In the genomic region with DNA sequence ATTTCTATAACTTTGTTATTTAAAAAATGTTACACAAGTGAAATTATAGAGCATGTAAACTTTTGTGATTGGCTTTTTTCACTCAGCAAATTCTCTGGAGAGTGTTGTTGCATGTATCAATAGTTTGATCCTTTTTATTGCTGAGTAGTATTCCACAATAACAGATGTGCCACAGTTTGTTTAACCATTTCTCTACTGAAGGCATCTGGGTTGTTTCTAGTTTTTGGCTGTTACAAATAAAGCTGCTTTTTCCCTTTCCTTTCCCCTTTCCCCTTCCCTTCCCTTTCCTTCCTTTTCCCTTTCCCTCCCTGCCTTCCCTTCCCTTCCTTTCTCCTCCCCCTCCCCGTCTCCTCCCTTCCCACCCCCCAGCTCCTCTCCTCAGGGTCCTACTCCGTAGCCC, we compare ENCODE assay signal across 4 cellular contexts.
A peak's percentile ranks its signal among the peaks of the same experiment; 100 is the strongest.
TF ChIP-seq lines count a peak whose summit lies in the region.

No MANE protein-coding gene starts in this region.

TF ChIP-seq in SK-N-SH treated with all-trans-retinoic acid at 6 μM for 48 hours, 23 proteins besides CTCF, POLR2A, EP300 and RAD21:
- TF ChIP-seq ESRRG (CRISPR knock-in tag; IDR thresholded peaks at IDR 0.05) (no peak), ZNF8 (CRISPR knock-in tag; IDR thresholded peaks at IDR 0.05) (peak; percentile 69)
TF ChIP-seq in SK-N-SH treated with all-trans-retinoic acid at 6 μM for 48 hours: peak in this region for 1.

TF ChIP-seq in SK-N-SH, 30 proteins besides CTCF, POLR2A, EP300 and RAD21 (continues in another document):
- TF ChIP-seq TCF12 (IDR thresholded peaks at IDR 0.05), result no peak
- TF ChIP-seq RXRA (IDR thresholded peaks at IDR 0.05; ENCODE audit: borderline replicate concordance, low read depth), result no peak
- TF ChIP-seq, protein P1, sequence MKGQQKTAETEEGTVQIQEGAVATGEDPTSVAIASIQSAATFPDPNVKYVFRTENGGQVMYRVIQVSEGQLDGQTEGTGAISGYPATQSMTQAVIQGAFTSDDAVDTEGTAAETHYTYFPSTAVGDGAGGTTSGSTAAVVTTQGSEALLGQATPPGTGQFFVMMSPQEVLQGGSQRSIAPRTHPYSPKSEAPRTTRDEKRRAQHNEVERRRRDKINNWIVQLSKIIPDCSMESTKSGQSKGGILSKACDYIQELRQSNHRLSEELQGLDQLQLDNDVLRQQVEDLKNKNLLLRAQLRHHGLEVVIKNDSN (IDR thresholded peaks at IDR 0.05; ENCODE audit: borderline replicate concordance, low read depth), result no peak
- TF ChIP-seq MEF2A (IDR thresholded peaks at IDR 0.05; ENCODE audit: borderline replicate concordance, low read depth), result no peak
- TF ChIP-seq, protein P2, sequence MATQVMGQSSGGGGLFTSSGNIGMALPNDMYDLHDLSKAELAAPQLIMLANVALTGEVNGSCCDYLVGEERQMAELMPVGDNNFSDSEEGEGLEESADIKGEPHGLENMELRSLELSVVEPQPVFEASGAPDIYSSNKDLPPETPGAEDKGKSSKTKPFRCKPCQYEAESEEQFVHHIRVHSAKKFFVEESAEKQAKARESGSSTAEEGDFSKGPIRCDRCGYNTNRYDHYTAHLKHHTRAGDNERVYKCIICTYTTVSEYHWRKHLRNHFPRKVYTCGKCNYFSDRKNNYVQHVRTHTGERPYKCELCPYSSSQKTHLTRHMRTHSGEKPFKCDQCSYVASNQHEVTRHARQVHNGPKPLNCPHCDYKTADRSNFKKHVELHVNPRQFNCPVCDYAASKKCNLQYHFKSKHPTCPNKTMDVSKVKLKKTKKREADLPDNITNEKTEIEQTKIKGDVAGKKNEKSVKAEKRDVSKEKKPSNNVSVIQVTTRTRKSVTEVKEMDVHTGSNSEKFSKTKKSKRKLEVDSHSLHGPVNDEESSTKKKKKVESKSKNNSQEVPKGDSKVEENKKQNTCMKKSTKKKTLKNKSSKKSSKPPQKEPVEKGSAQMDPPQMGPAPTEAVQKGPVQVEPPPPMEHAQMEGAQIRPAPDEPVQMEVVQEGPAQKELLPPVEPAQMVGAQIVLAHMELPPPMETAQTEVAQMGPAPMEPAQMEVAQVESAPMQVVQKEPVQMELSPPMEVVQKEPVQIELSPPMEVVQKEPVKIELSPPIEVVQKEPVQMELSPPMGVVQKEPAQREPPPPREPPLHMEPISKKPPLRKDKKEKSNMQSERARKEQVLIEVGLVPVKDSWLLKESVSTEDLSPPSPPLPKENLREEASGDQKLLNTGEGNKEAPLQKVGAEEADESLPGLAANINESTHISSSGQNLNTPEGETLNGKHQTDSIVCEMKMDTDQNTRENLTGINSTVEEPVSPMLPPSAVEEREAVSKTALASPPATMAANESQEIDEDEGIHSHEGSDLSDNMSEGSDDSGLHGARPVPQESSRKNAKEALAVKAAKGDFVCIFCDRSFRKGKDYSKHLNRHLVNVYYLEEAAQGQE (IDR thresholded peaks at IDR 0.05; ENCODE audit: low read depth, low read length), result no peak
- TF ChIP-seq RFX5 (IDR thresholded peaks at IDR 0.05; ENCODE audit: low read length), result no peak
- no peak for TF ChIP-seq RCOR1 (IDR thresholded peaks at IDR 0.05; ENCODE audit: low read length)
- TF ChIP-seq YY1 (IDR thresholded peaks at IDR 0.05; ENCODE audit: low read depth), result no peak
- TF ChIP-seq, protein P3, sequence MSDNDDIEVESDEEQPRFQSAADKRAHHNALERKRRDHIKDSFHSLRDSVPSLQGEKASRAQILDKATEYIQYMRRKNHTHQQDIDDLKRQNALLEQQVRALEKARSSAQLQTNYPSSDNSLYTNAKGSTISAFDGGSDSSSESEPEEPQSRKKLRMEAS (IDR thresholded peaks at IDR 0.05; ENCODE audit: low read depth), result no peak
- no peak for TF ChIP-seq FOXM1 (IDR thresholded peaks at IDR 0.05; ENCODE audit: low read depth)
- TF ChIP-seq NFIC (IDR thresholded peaks at IDR 0.05; ENCODE audit: borderline replicate concordance), result no peak
- no peak for TF ChIP-seq SMC3 (IDR thresholded peaks at IDR 0.05; ENCODE audit: low read depth, low read length)
- TF ChIP-seq, protein P4, sequence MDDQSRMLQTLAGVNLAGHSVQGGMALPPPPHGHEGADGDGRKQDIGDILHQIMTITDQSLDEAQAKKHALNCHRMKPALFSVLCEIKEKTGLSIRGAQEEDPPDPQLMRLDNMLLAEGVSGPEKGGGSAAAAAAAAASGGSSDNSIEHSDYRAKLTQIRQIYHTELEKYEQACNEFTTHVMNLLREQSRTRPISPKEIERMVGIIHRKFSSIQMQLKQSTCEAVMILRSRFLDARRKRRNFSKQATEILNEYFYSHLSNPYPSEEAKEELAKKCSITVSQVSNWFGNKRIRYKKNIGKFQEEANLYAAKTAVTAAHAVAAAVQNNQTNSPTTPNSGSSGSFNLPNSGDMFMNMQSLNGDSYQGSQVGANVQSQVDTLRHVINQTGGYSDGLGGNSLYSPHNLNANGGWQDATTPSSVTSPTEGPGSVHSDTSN (IDR thresholded peaks at IDR 0.05), result no peak

TF ChIP-seq in HEK293, 187 proteins besides CTCF, POLR2A, EP300 and RAD21:
- no peak for TF ChIP-seq ZNF548 (tag by site-specific recombination; IDR thresholded peaks at IDR 0.05)
- TF ChIP-seq IKZF3 (tag by site-specific recombination; IDR thresholded peaks at IDR 0.05), result 0 out of 2 replicates have a peak, but pooled peaks have one; percentile 13
- TF ChIP-seq ZNF146 (tag by site-specific recombination; IDR thresholded peaks at IDR 0.05), result peak; percentile 93
- peak; percentile 97 for TF ChIP-seq PRDM1 (tag by site-specific recombination; IDR thresholded peaks at IDR 0.05)

TF ChIP-seq in K562, 482 proteins besides CTCF, POLR2A, EP300 and RAD21:
- no peak for TF ChIP-seq NFRKB (IDR thresholded peaks at IDR 0.05; ENCODE audit: low read depth)
- no peak for TF ChIP-seq NUFIP1 (IDR thresholded peaks at IDR 0.05; ENCODE audit: partially characterized antibody)
- no peak for TF ChIP-seq NEUROD1 (IDR thresholded peaks at IDR 0.05; ENCODE audit: borderline replicate concordance, low read depth, low read length, partially characterized antibody)
- TF ChIP-seq ZNF146 (CRISPR knock-in tag; IDR thresholded peaks at IDR 0.05; ENCODE audit: unreplicated experiment), result peak; percentile 32
- TF ChIP-seq BRCA1 (IDR thresholded peaks at IDR 0.05), result no peak
- TF ChIP-seq BRCA1 (CRISPR knock-in tag; IDR thresholded peaks at IDR 0.05), result no peak
- TF ChIP-seq NFIC (IDR thresholded peaks at IDR 0.05), result no peak
- TF ChIP-seq CEBPG (CRISPR knock-in tag; IDR thresholded peaks at IDR 0.05), result no peak
- TF ChIP-seq CEBPG (tag; conservative IDR thresholded peaks at IDR 0.05 in 1 of 2, IDR thresholded peaks at IDR 0.05 in 1 of 2), result no peak
